19 cellular contexts compared by ENCODE assay signal in genomic region chr4:113699772-113700171, GRCh38.
DNase-seq lines count a peak whose midpoint lies in the region; ATAC-seq, FAIRE-seq and TF ChIP-seq lines count a peak whose summit lies in the region.
"Had no signal": no experiment of that assay in that cellular context is flagged by ENCODE, and none has a peak within 500 bp of the region (broad histone marks: within the 10 kb centered on the region; RNA-seq: fewer than 3 reads in every experiment).

No MANE protein-coding gene starts in this region.

- no peak overlapping the region for H3K9ac ChIP-seq in adipocyte (ENCODE audit: low read length)

- no peak overlapping the region for H3K4me3 Mint-ChIP-seq in activated CD8-positive, alpha-beta memory T cell treated with anti-CD3 and anti-CD28 coated beads, Interleukin-2, amount 10 ng/mL, durations not matched to agents 7 days and 5 days
- H3K4me3 Mint-ChIP-seq: activated CD4-positive, alpha-beta T cell treated with anti-CD3 and anti-CD28 coated beads, Interleukin-2, amount 10 ng/mL, durations not matched to agents 24 days and 14 days; immature natural killer cell had no signal

- ATAC-seq in foreskin keratinocyte, result peak; percentile 79
- no peak for ATAC-seq in HG03196 (IDR thresholded peaks at IDR 0.05; ENCODE audit: unreplicated experiment)
- ATAC-seq in activated CD8-positive, alpha-beta memory T cell treated with anti-CD3 and anti-CD28 coated beads, Interleukin-2, amount 10 ng/mL, durations not matched to agents 7 days and 5 days, result no peak

- no peaks in the 10 kb centered on the region for H3K9me3 ChIP-seq in adipocyte (ENCODE audit: control insufficient read depth, low read length)
- H3K9me3 ChIP-seq: stomach, upper lobe of left lung had no signal

- H3K27ac Mint-ChIP-seq in activated CD8-positive, alpha-beta memory T cell treated with anti-CD3 and anti-CD28 coated beads, Interleukin-2, amount 10 ng/mL, durations not matched to agents 7 days and 5 days, result no peak overlapping the region
- H3K27ac Mint-ChIP-seq: immature natural killer cell had no signal

- H3K4me1 ChIP-seq in adipocyte (ENCODE audit: control insufficient read depth, insufficient read depth, low read length) (peaks cover 18% of the 10 kb centered on the region), foreskin keratinocyte (peaks cover 4% of the 10 kb centered on the region)

- FAIRE-seq in G401.6 (lab: Jason Lieb, UNC), result peak; percentile 47
- FAIRE-seq: HTR-8/SVneo, TTC549 had no signal

- TF ChIP-seq CTCF in foreskin keratinocyte (conservative IDR thresholded peaks at IDR 0.05), result no peak

- H3K9me3 Mint-ChIP-seq in activated CD8-positive, alpha-beta memory T cell treated with anti-CD3 and anti-CD28 coated beads, Interleukin-2, amount 10 ng/mL, durations not matched to agents 7 days and 5 days (ENCODE audit: low read depth), result no peaks in the 10 kb centered on the region
- H3K9me3 Mint-ChIP-seq: immature natural killer cell had no signal

- peak; percentile 17 for DNase-seq in AG08395 (ENCODE audit: low spot score)
- DNase-seq in adipocyte (ENCODE audit: low read depth), result peak; percentile 53
- peak; percentile 13 to 26 for DNase-seq in foreskin keratinocyte
- DNase-seq in nucleus accumbens (lab: John Stamatoyannopoulos, UW), result no peak
- no peak for DNase-seq in activated CD8-positive, alpha-beta memory T cell treated with anti-CD3 and anti-CD28 coated beads, Interleukin-2, amount 10 ng/mL, durations not matched to agents 7 days and 5 days
- no peak for DNase-seq in stimulated activated CD8-positive, alpha-beta memory T cell treated with anti-CD3 and anti-CD28 coated beads, Interleukin-4, amount 100 ng/mL, for 48 hours
- DNase-seq: activated CD4-positive, alpha-beta T cell treated with anti-CD3 and anti-CD28 coated beads, Interleukin-2, amount 10 ng/mL, durations not matched to agents 24 days and 14 days; GOT3; immature natural killer cell; NCI-H2107; NCI-H524 treated with DMSO at 0.1 percent for 48 hours; stimulated activated CD4-positive, alpha-beta T cell treated with anti-CD3 and anti-CD28 coated beads, Interleukin-1b, Interleukin-23, amount 100 ng/mL, for 48 hours; stomach; upper lobe of left lung had no signal

- no peak overlapping the region for H3K4me3 ChIP-seq in adipocyte (ENCODE audit: low read length)
- H3K4me3 ChIP-seq: cardiac muscle cell, stomach, upper lobe of left lung had no signal

- no peaks in the 10 kb centered on the region for H3K27me3 Mint-ChIP-seq in activated CD8-positive, alpha-beta memory T cell treated with anti-CD3 and anti-CD28 coated beads, Interleukin-2, amount 10 ng/mL, durations not matched to agents 7 days and 5 days
- H3K27me3 Mint-ChIP-seq: activated CD4-positive, alpha-beta T cell treated with anti-CD3 and anti-CD28 coated beads, Interleukin-2, amount 10 ng/mL, durations not matched to agents 24 days and 14 days had no signal

- H3K27ac ChIP-seq in foreskin keratinocyte, result no peak overlapping the region
- H3K27ac ChIP-seq: cardiac muscle cell, stomach, upper lobe of left lung had no signal

- H3K4me1 Mint-ChIP-seq in activated CD8-positive, alpha-beta memory T cell treated with anti-CD3 and anti-CD28 coated beads, Interleukin-2, amount 10 ng/mL, durations not matched to agents 7 days and 5 days, result peaks cover 10% of the 10 kb centered on the region

- peaks cover 22% of the 10 kb centered on the region for H3K36me3 Mint-ChIP-seq in activated CD8-positive, alpha-beta memory T cell treated with anti-CD3 and anti-CD28 coated beads, Interleukin-2, amount 10 ng/mL, durations not matched to agents 7 days and 5 days

- H3K36me3 ChIP-seq in adipocyte (ENCODE audit: control insufficient read depth, insufficient read depth, low read length, severe bottlenecking), result peaks cover 5% of the 10 kb centered on the region
- H3K36me3 ChIP-seq: cardiac muscle cell, stomach, upper lobe of left lung had no signal

- H3K27me3 ChIP-seq in adipocyte (replicated peaks; ENCODE audit: control insufficient read depth, insufficient read depth, low read length), result no peaks in the 10 kb centered on the region
- no peaks in the 10 kb centered on the region for H3K27me3 ChIP-seq in foreskin keratinocyte
- H3K27me3 ChIP-seq: cardiac muscle cell, stomach, upper lobe of left lung had no signal

- CTCF ChIA-PET in activated CD8-positive, alpha-beta memory T cell treated with anti-CD3 and anti-CD28 coated beads, Interleukin-2, amount 10 ng/mL, durations not matched to agents 7 days and 5 days (lab: Charles Lee), result interaction anchor here (2.2 kb wide), 1 partner anchor 18 kb away, joined by 7 read pairs; no protein-coding TSS in a partner anchor

Comparison
In these comparisons a context has a peak if more than half of its experiments do, and no peak if none do; other contexts are left out.
1. DNase-seq: peak in AG08395 (single experiment), adipocyte (single experiment) and foreskin keratinocyte (2 of 2); none in nucleus accumbens (0 of 56), activated CD8-positive, alpha-beta memory T cell treated with anti-CD3 and anti-CD28 coated beads, Interleukin-2, amount 10 ng/mL, durations not matched to agents 7 days and 5 days (single experiment) and stimulated activated CD8-positive, alpha-beta memory T cell treated with anti-CD3 and anti-CD28 coated beads, Interleukin-4, amount 100 ng/mL, for 48 hours (single experiment).